In genomic region chr6:28251648-28252506, GRCh38 we compare ENCODE assay signal across 8 cellular contexts. TPM values are rescaled to one million over a fixed set of nuclear protein-coding genes. Genes with fewer than 3 reads are reported as not detected.
DNase-seq lines count a peak whose midpoint lies in the region; ATAC-seq, FAIRE-seq and TF ChIP-seq lines count a peak whose summit lies in the region.

TSS of gene ZKSCAN4 (minus strand) at chr6:28252269. CDS start at chr6:28251980, 289 bp downstream.

- H3K4me3 ChIP-seq in NB4 (ENCODE audit: low read depth, low read length) (peak within 1 kb of the TSS; percentile 85), SK-N-MC (peak within 1 kb of the TSS; percentile 100), osteoblast (ENCODE audit: insufficient read depth, low read length) (peak within 1 kb of the TSS; percentile 98), thoracic aorta (peak within 1 kb of the TSS; percentile 97)

- peak within 1 kb of the TSS; percentile 86 for H3K9ac ChIP-seq in SK-N-MC (ENCODE audit: insufficient read length)

- peak within 1 kb of the TSS; percentile 94 for H3K4me2 ChIP-seq in osteoblast (ENCODE audit: insufficient read depth, low read length)

- peaks cover 14% of the 10 kb centered on the region; the same call in 1 of the 2 replicates for H3K36me3 ChIP-seq in SK-N-MC (ENCODE audit: insufficient read depth, low read length)
- H3K36me3 ChIP-seq in osteoblast (ENCODE audit: insufficient read depth, low read length), result peaks cover under 1% of the 10 kb centered on the region
- H3K36me3 ChIP-seq in thoracic aorta, result peaks cover 8% of the 10 kb centered on the region

- intact Hi-C loops in head of caudate nucleus (cut with DNase I), result loop anchor here (10.0 kb wide), 1 partner anchor 103 kb away; no protein-coding TSS in a partner anchor

- peak; percentile 93 for FAIRE-seq in H54 (lab: Jason Lieb, UNC)

- H3K27ac Mint-ChIP-seq in activated naive CD4-positive, alpha-beta T cell treated with anti-CD3 and anti-CD28 coated beads, Interleukin-2, amount 50 U/mL, for 72 hours, result peak within 1 kb of the TSS; percentile 85 to 98

- TF ChIP-seq CTCF in NB4 (IDR thresholded peaks at IDR 0.05; ENCODE audit: low read depth, low read length) (no peak), osteoblast (IDR thresholded peaks at IDR 0.05; ENCODE audit: extremely low read depth, low read depth, low read length) (no peak), thoracic aorta (IDR thresholded peaks at IDR 0.05) (no peak)

- TF ChIP-seq POLR2A in H54 (IDR thresholded peaks at IDR 0.05; ENCODE audit: low read depth, low read length) (peak; percentile 33; the same call in 1 of the 2 replicates), NB4 (IDR thresholded peaks at IDR 0.05; ENCODE audit: extremely low read depth, insufficient read length) (peak; percentile 49)

- H3K79me2 ChIP-seq in osteoblast (ENCODE audit: insufficient read depth, low read length), result peaks cover 15% of the 10 kb centered on the region

- H3K9me3 ChIP-seq in SK-N-MC (ENCODE audit: low read depth, low read length), result no peaks in the 10 kb centered on the region
- H3K9me3 ChIP-seq in osteoblast (ENCODE audit: low read depth, low read length), result no peaks in the 10 kb centered on the region
- H3K9me3 ChIP-seq in thoracic aorta, result no peaks in the 10 kb centered on the region

- peak; percentile 74 to 86 for ATAC-seq in activated naive CD4-positive, alpha-beta T cell treated with anti-CD3 and anti-CD28 coated beads, Interleukin-2, amount 50 U/mL, for 72 hours
- ATAC-seq in thoracic aorta (ENCODE audit: insufficient number of reproducible peaks, low FRiP score, low read depth), result peak; percentile 85

- H3K27ac ChIP-seq in SK-N-MC (no peak within 1 kb of the TSS), osteoblast (ENCODE audit: low read depth, low read length) (peak within 1 kb of the TSS; percentile 46), thoracic aorta (peak within 1 kb of the TSS in 1 of 2 donors; percentile 60)

- H2AFZ ChIP-seq in osteoblast (ENCODE audit: low read length), result peak within 1 kb of the TSS; percentile 100

- DNase-seq in EH (ENCODE audit: low read depth), result peak; percentile 91
- DNase-seq in H54 (ENCODE audit: insufficient read length, low spot score), result peak; percentile 55
- peak; percentile 93 for DNase-seq in NB4 (ENCODE audit: low read depth)
- peak; percentile 91 for DNase-seq in SK-N-MC (ENCODE audit: low read depth, low spot score)
- peak; percentile 58 to 78 for DNase-seq in activated naive CD4-positive, alpha-beta T cell treated with anti-CD3 and anti-CD28 coated beads, Interleukin-2, amount 50 U/mL, for 72 hours (ENCODE audit: low spot score in 2 of 2)
- peak; percentile 63 to 93 (median 82) for DNase-seq in head of caudate nucleus
- peak; percentile 94 for DNase-seq in osteoblast (ENCODE audit: insufficient read length, low spot score, missing footprints)
- DNase-seq in thoracic aorta (ENCODE audit: low spot score), result peak; percentile 36

- peaks cover 13% of the 10 kb centered on the region for H3K4me1 ChIP-seq in osteoblast (ENCODE audit: insufficient read depth, low read length)
- peaks cover 17 to 26% of the 10 kb centered on the region in 2 donors for H3K4me1 ChIP-seq in thoracic aorta (ENCODE audit: control insufficient read depth in 1 of 2, low read depth in 2 of 2)

- no peaks in the 10 kb centered on the region for H4K20me1 ChIP-seq in osteoblast (ENCODE audit: insufficient read depth, low read length)

- H3K9me3 Mint-ChIP-seq in activated naive CD4-positive, alpha-beta T cell treated with anti-CD3 and anti-CD28 coated beads, Interleukin-2, amount 50 U/mL, for 72 hours, result peaks cover 0 to 5% of the 10 kb centered on the region in 2 donors

- no peaks in the 10 kb centered on the region for H3K27me3 ChIP-seq in osteoblast (ENCODE audit: insufficient read depth, low read length)
- no peaks in the 10 kb centered on the region for H3K27me3 ChIP-seq in thoracic aorta (replicated peaks; ENCODE audit: insufficient read depth)

- H3K36me3 Mint-ChIP-seq in activated naive CD4-positive, alpha-beta T cell treated with anti-CD3 and anti-CD28 coated beads, Interleukin-2, amount 50 U/mL, for 72 hours, result peaks cover 13 to 15% of the 10 kb centered on the region in 2 donors

RNA-seq across cellular contexts. Expression of gene ZKSCAN4, which starts in this region (rescaled TPM):
- total RNA-seq in activated naive CD4-positive, alpha-beta T cell treated with anti-CD3 and anti-CD28 coated beads, Interleukin-2, amount 50 U/mL, for 72 hours, result 1 to 10 TPM; 2.4 to 5.1 TPM
- 6.5 and 7.4 TPM in 2 replicates for total RNA-seq in osteoblast
- total RNA-seq in thoracic aorta, result 1 to 10 TPM; 2.3 to 2.4 TPM

Comparison
In these comparisons a context has a peak if more than half of its experiments do, and no peak if none do; other contexts are left out.
1. DNase-seq: peak in every context shown above with its lines; median percentile 94 in osteoblast; 93 in NB4; 91 in EH; 91 in SK-N-MC; 82 in head of caudate nucleus; 68 in activated naive CD4-positive, alpha-beta T cell treated with anti-CD3 and anti-CD28 coated beads, Interleukin-2, amount 50 U/mL, for 72 hours; 55 in H54; 36 in thoracic aorta.